1 cellular context compared by ENCODE assay signal in the genomic region with DNA sequence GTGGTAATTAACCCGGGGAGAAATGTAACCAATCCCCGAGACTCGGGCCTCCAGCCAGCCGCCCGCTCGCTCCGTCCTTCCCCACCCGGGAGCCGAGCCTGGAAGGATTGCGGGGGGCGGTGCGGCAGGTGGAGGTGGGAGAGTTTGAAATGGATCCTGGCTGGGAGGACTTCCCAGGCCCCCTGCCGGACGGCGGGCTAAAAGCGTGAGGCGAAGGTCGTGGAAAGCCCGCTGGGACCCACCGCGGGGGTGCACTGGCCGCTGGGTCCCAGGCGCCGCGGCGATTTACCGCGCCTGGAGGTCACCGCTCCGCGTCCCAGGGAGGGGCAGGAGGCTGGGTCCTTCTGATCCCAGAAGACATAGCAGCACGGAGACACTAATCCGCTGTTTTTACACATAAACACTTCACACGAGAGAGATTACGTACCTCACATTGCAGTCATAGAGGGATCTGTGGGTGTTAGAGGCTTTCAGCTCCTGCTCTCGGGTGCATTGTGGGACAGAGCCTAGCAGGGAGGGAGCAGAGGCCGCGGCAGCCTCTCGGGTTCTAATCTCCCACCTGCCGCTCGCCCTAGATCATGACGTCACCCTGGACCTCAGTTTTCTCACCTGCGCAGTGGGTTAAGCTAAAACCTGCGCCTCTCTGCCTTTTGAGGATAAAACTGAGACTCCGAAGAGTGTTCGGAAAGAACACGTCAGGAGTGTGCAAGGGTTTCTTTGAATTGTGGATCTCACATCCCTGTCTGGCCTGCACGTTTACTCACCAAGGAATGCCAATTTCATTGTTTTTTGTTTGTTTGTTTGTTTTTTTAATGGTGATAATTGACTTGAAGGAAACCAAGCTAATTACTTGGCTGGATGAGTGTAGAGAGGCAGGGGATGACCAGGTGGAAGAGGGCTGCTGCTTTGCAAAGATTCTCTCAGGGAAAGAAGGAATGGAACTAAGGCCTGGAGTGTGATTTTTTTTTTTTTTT.
TF ChIP-seq lines count a peak whose summit lies in the region.

No MANE protein-coding gene starts in this region.

TF ChIP-seq in A549, 52 proteins besides CTCF, POLR2A, EP300 and RAD21 (continued from another document):
- no peak for TF ChIP-seq NFE2L2 (conservative IDR thresholded peaks at IDR 0.05; ENCODE audit: low read length)
- no peak for TF ChIP-seq CBX8 (IDR thresholded peaks at IDR 0.05)
- TF ChIP-seq SMC3 (IDR thresholded peaks at IDR 0.05) = 0 out of 3 replicates have a peak, but pooled peaks have one; percentile 30
- no peak for TF ChIP-seq ZNF302 (CRISPR knock-in tag; IDR thresholded peaks at IDR 0.05)
- TF ChIP-seq JUN (IDR thresholded peaks at IDR 0.05) = peak in 1 of 2 experiments; percentile 69; a peak in 2 of 5 replicates
- no peak for TF ChIP-seq POLR2AphosphoS2 (conservative IDR thresholded peaks at IDR 0.05; ENCODE audit: low read length)
- no peak for TF ChIP-seq HOXB13 (CRISPR knock-in tag; IDR thresholded peaks at IDR 0.05; ENCODE audit: low read depth)
- TF ChIP-seq HDAC2 (IDR thresholded peaks at IDR 0.05) = 0 out of 2 replicates have a peak, but pooled peaks have one; percentile 82
- no peak for TF ChIP-seq TP53 (CRISPR knock-in tag; IDR thresholded peaks at IDR 0.05)
- no peak for TF ChIP-seq SREBF2 (IDR thresholded peaks at IDR 0.05)
- TF ChIP-seq GATA3 (IDR thresholded peaks at IDR 0.05; ENCODE audit: borderline replicate concordance) = no peak
- TF ChIP-seq, protein P1, sequence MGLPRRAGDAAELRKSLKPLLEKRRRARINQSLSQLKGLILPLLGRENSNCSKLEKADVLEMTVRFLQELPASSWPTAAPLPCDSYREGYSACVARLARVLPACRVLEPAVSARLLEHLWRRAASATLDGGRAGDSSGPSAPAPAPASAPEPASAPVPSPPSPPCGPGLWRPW (IDR thresholded peaks at IDR 0.05) = no peak
- TF ChIP-seq RNF2 (IDR thresholded peaks at IDR 0.05; ENCODE audit: borderline replicate concordance, low read depth) = 0 out of 2 replicates have a peak, but pooled peaks have one; percentile 59
- no peak for TF ChIP-seq HOXB5 (CRISPR knock-in tag; IDR thresholded peaks at IDR 0.05)
